In genomic region chr3:37912052-37912733, GRCh38 we compare ENCODE assay signal across 15 cellular contexts. TPM values are rescaled to one million over a fixed set of nuclear protein-coding genes. Genes with fewer than 3 reads are reported as not detected.
DNase-seq lines count a peak whose midpoint lies in the region; ATAC-seq and TF ChIP-seq lines count a peak whose summit lies in the region.
"Had no signal": no experiment of that assay in that cellular context is flagged by ENCODE, and none has a peak within 500 bp of the region (broad histone marks: within the 10 kb centered on the region; RNA-seq: fewer than 3 reads in every experiment).

No MANE protein-coding gene starts in this region.

- H3K9me3 Mint-ChIP-seq in stimulated activated effector memory CD8-positive, alpha-beta T cell treated with anti-CD3 and anti-CD28 coated beads, Interleukin-12 subunit alpha, Interleukin-12 subunit beta, amount 100 ng/mL, for 72 hours, result peaks cover 4% of the 10 kb centered on the region
- H3K9me3 Mint-ChIP-seq: natural killer cell had no signal

- H3K4me3 ChIP-seq in hepatocyte, result no peak overlapping the region
- H3K4me3 ChIP-seq: stomach had no signal

- H3K27ac ChIP-seq in angular gyrus (ENCODE audit: low read depth, low read length) (peak overlapping the region; percentile 19), hepatocyte (no peak overlapping the region)

- H3K36me3 Mint-ChIP-seq in stimulated activated effector memory CD8-positive, alpha-beta T cell treated with anti-CD3 and anti-CD28 coated beads, Interleukin-12 subunit alpha, Interleukin-12 subunit beta, amount 100 ng/mL, for 72 hours, result no peaks in the 10 kb centered on the region
- H3K36me3 Mint-ChIP-seq: CD4-positive, CD25-positive, alpha-beta regulatory T cell; natural killer cell had no signal

- TF ChIP-seq CTCF in hepatocyte (IDR thresholded peaks at IDR 0.05; ENCODE audit: poor library complexity), result peak; percentile 18

- whole genome bisulfite sequencing in hepatocyte (ENCODE audit: low lambda C conversion rate, missing lambda C conversion rate), result 81% methylated on average over 9 of the region's 9 CpGs

- peak; percentile 20 for ATAC-seq in stimulated activated effector memory CD8-positive, alpha-beta T cell treated with anti-CD3 and anti-CD28 coated beads, Interleukin-12 subunit alpha, Interleukin-12 subunit beta, amount 100 ng/mL, for 72 hours
- ATAC-seq in HG03045 (IDR thresholded peaks at IDR 0.05; ENCODE audit: unreplicated experiment), result no peak
- ATAC-seq in GM18498 (IDR thresholded peaks at IDR 0.05; ENCODE audit: unreplicated experiment), result no peak
- no peak for ATAC-seq in HG02759 (IDR thresholded peaks at IDR 0.05; ENCODE audit: unreplicated experiment)
- ATAC-seq: natural killer cell had no signal

- H3K4me2 ChIP-seq in hepatocyte, result no peak overlapping the region

- no peak overlapping the region for H2AFZ ChIP-seq in hepatocyte

- no peaks in the 10 kb centered on the region for H3K36me3 ChIP-seq in hepatocyte (replicated peaks; ENCODE audit: insufficient read depth, low read depth)
- H3K36me3 ChIP-seq: stomach had no signal

- peak; percentile 40 for DNase-seq in KBM-7
- no peak for DNase-seq in hepatocyte (ENCODE audit: low spot score)
- DNase-seq in stimulated activated effector memory CD8-positive, alpha-beta T cell treated with anti-CD3 and anti-CD28 coated beads, Interleukin-12 subunit alpha, Interleukin-12 subunit beta, amount 100 ng/mL, for 72 hours (ENCODE audit: low spot score in 2 of 2), result no peak
- no peak for DNase-seq in activated gamma-delta T cell (lab: John Stamatoyannopoulos, UW)
- DNase-seq: activated B cell treated with CpG ODN at 0.5 μM for 24 hours; activated naive CD8-positive, alpha-beta T cell treated with anti-CD3 and anti-CD28 coated beads, Interleukin-2, amount 10 ng/mL, durations not matched to agents 7 days and 5 days; CD4-positive, CD25-positive, alpha-beta regulatory T cell; HCEC 1CT; natural killer cell; NCI-H2171; stomach had no signal

- no peak overlapping the region for H3K27ac Mint-ChIP-seq in stimulated activated effector memory CD8-positive, alpha-beta T cell treated with anti-CD3 and anti-CD28 coated beads, Interleukin-12 subunit alpha, Interleukin-12 subunit beta, amount 100 ng/mL, for 72 hours
- H3K27ac Mint-ChIP-seq: activated B cell treated with CpG ODN at 0.5 μM for 24 hours; activated naive CD8-positive, alpha-beta T cell treated with anti-CD3 and anti-CD28 coated beads, Interleukin-2, amount 10 ng/mL, durations not matched to agents 7 days and 5 days; natural killer cell had no signal

- no peak overlapping the region for H3K4me3 Mint-ChIP-seq in stimulated activated effector memory CD8-positive, alpha-beta T cell treated with anti-CD3 and anti-CD28 coated beads, Interleukin-12 subunit alpha, Interleukin-12 subunit beta, amount 100 ng/mL, for 72 hours
- H3K4me3 Mint-ChIP-seq: activated B cell treated with CpG ODN at 0.5 μM for 24 hours; activated naive CD8-positive, alpha-beta T cell treated with anti-CD3 and anti-CD28 coated beads, Interleukin-2, amount 10 ng/mL, durations not matched to agents 7 days and 5 days; CD4-positive, CD25-positive, alpha-beta regulatory T cell; natural killer cell had no signal

- peaks cover 77% of the 10 kb centered on the region for H3K79me2 ChIP-seq in hepatocyte

- H3K27me3 ChIP-seq in hepatocyte, result no peaks in the 10 kb centered on the region
- H3K27me3 ChIP-seq: stomach had no signal

- H4K20me1 ChIP-seq in hepatocyte (ENCODE audit: insufficient read depth, poor library complexity, severe bottlenecking), result no peaks in the 10 kb centered on the region

- peaks cover 11% of the 10 kb centered on the region for H3K4me1 ChIP-seq in hepatocyte (ENCODE audit: insufficient read depth)

- in situ Hi-C loops in KBM-7 (cut with MboI; ENCODE audit: low pct_unique_long_range_greater_than_20kb, low sequenced_read_pairs), result no loop called here

- H3K4me1 Mint-ChIP-seq in stimulated activated effector memory CD8-positive, alpha-beta T cell treated with anti-CD3 and anti-CD28 coated beads, Interleukin-12 subunit alpha, Interleukin-12 subunit beta, amount 100 ng/mL, for 72 hours, result peaks cover 11% of the 10 kb centered on the region
- H3K4me1 Mint-ChIP-seq: activated B cell treated with CpG ODN at 0.5 μM for 24 hours had no signal

- no peaks in the 10 kb centered on the region for H3K9me2 ChIP-seq in hepatocyte (replicated peaks; ENCODE audit: insufficient read depth)

- no peaks in the 10 kb centered on the region for H3K9me3 ChIP-seq in hepatocyte (ENCODE audit: low read depth)
- H3K9me3 ChIP-seq: stomach had no signal

RNA-seq across cellular contexts. Expression of gene CTDSPL, which starts 50.5 kb away (rescaled TPM):
- total RNA-seq in hepatocyte, result 32.1 and 33.7 TPM in 2 replicates
- 29.2 and 39.9 TPM in 2 replicates for polyA plus RNA-seq in hepatocyte
- total RNA-seq: activated B cell treated with CpG ODN at 0.5 μM for 24 hours had no signal
